ENCODE assay signal across 7 cellular contexts in genomic region chr11:128157423-128158298, GRCh38.
DNase-seq lines count a peak whose midpoint lies in the region; ATAC-seq and TF ChIP-seq lines count a peak whose summit lies in the region.

No MANE protein-coding gene starts in this region.

- H3K4me1 Mint-ChIP-seq in HFFc6 (ENCODE audit: low read depth): peaks cover 7% of the 10 kb centered on the region; the same call in 1 of the 2 replicates
- H3K4me1 Mint-ChIP-seq in activated naive CD8-positive, alpha-beta T cell treated with anti-CD3 and anti-CD28 coated beads, Interleukin-2, amount 10 ng/mL, durations not matched to agents 7 days and 5 days: peaks cover 4% of the 10 kb centered on the region

- peak overlapping the region; percentile 73 for H3K27ac Mint-ChIP-seq in HFFc6
- peak overlapping the region; percentile 76 for H3K27ac Mint-ChIP-seq in activated naive CD8-positive, alpha-beta T cell treated with anti-CD3 and anti-CD28 coated beads, Interleukin-2, amount 10 ng/mL, durations not matched to agents 7 days and 5 days

- DNase-seq in HFFc6 (peak; percentile 73), MM.1S (peak; percentile 81), SK-N-SH (peak; percentile 56), left ventricle myocardium superior (no peak), gastrocnemius medialis (no peak)
- DNase-seq in activated naive CD8-positive, alpha-beta T cell treated with anti-CD3 and anti-CD28 coated beads, Interleukin-2, amount 10 ng/mL, durations not matched to agents 7 days and 5 days: no peak

- peak overlapping the region; percentile 47 for H2AFZ ChIP-seq in MM.1S (ENCODE audit: low read length)
- H2AFZ ChIP-seq in SK-N-SH (ENCODE audit: low read depth): peak overlapping the region; percentile 69; the same call in 1 of the 2 replicates

- H3K4me3 Mint-ChIP-seq in HFFc6: peak overlapping the region; percentile 85
- peak overlapping the region; percentile 74 for H3K4me3 Mint-ChIP-seq in activated naive CD8-positive, alpha-beta T cell treated with anti-CD3 and anti-CD28 coated beads, Interleukin-2, amount 10 ng/mL, durations not matched to agents 7 days and 5 days

- intact Hi-C loops in left ventricle myocardium superior (cut with micrococcal nuclease): loop anchor here (5.0 kb wide), 1 partner anchor 125 kb away; no protein-coding TSS in a partner anchor
- intact Hi-C loops in gastrocnemius medialis (cut with DNase I; ENCODE audit: low total_unique reads): loop anchor here (2.0 to 5.0 kb wide), 2 partner anchors 127 to 675 kb away; no protein-coding TSS in a partner anchor

- H3K4me2 ChIP-seq in MM.1S (ENCODE audit: low read depth, low read length): peak overlapping the region; percentile 64
- peak overlapping the region; percentile 43; the same call in 1 of the 2 replicates for H3K4me2 ChIP-seq in SK-N-SH

- H3K27ac ChIP-seq in MM.1S (ENCODE audit: low read length) (no peak overlapping the region), SK-N-SH (ENCODE audit: low read depth in 2 of 2, low read length in 1 of 2) (peak overlapping the region in 1 of 2 experiments; percentile 55; a peak in 1 of 4 replicates), gastrocnemius medialis (no peak overlapping the region)

- H3K9me2 ChIP-seq in MM.1S (replicated peaks; ENCODE audit: insufficient read depth, low read length) (no peaks in the 10 kb centered on the region), SK-N-SH (no peaks in the 10 kb centered on the region)

- WGBS in SK-N-SH (ENCODE audit: low lambda C conversion rate): 6% methylated on average over 5 of the region's 5 CpGs

- H3K27me3 ChIP-seq in MM.1S (replicated peaks; ENCODE audit: insufficient read depth, low read length) (no peaks in the 10 kb centered on the region), SK-N-SH (ENCODE audit: insufficient read depth) (no peaks in the 10 kb centered on the region), gastrocnemius medialis (no peaks in the 10 kb centered on the region)

- H3K9me3 ChIP-seq in MM.1S (replicated peaks; ENCODE audit: insufficient read depth, low read length): no peaks in the 10 kb centered on the region
- no peaks in the 10 kb centered on the region for H3K9me3 ChIP-seq in SK-N-SH
- H3K9me3 ChIP-seq in gastrocnemius medialis: no peaks in the 10 kb centered on the region

- H3K9me3 Mint-ChIP-seq in HFFc6: no peaks in the 10 kb centered on the region
- H3K9me3 Mint-ChIP-seq in activated naive CD8-positive, alpha-beta T cell treated with anti-CD3 and anti-CD28 coated beads, Interleukin-2, amount 10 ng/mL, durations not matched to agents 7 days and 5 days: no peaks in the 10 kb centered on the region

- H4K20me1 ChIP-seq in MM.1S (ENCODE audit: insufficient read depth, low read length) (no peaks in the 10 kb centered on the region), SK-N-SH (ENCODE audit: insufficient read depth) (no peaks in the 10 kb centered on the region)

- no peak for TF ChIP-seq POLR2A in gastrocnemius medialis (IDR thresholded peaks at IDR 0.05)

- TF ChIP-seq RAD21 in SK-N-SH (IDR thresholded peaks at IDR 0.05; ENCODE audit: low read length): peak; percentile 72

- H3K27me3 Mint-ChIP-seq in HFFc6 (ENCODE audit: insufficient read depth): no peaks in the 10 kb centered on the region
- H3K27me3 Mint-ChIP-seq in activated naive CD8-positive, alpha-beta T cell treated with anti-CD3 and anti-CD28 coated beads, Interleukin-2, amount 10 ng/mL, durations not matched to agents 7 days and 5 days: peaks cover 5% of the 10 kb centered on the region

- H3K9ac ChIP-seq in MM.1S (ENCODE audit: low read length): no peak overlapping the region
- no peak overlapping the region; the same call in 1 of the 2 replicates for H3K9ac ChIP-seq in SK-N-SH

- CTCF ChIA-PET in SK-N-SH (lab: Yijun Ruan, JAX): interaction anchor here (0.6 to 9.3 kb wide), 123 partner anchors 10 to 1429 kb away, joined by 3 to 137 read pairs (median 4); partner anchors contain the start of gene KCNJ5

- TF ChIP-seq CTCF in GM12875 (IDR thresholded peaks at IDR 0.05; ENCODE audit: borderline replicate concordance, insufficient read depth, low read depth, low read length) (peak; percentile 62), HFFc6 (IDR thresholded peaks at IDR 0.05) (peak; percentile 99), MM.1S (IDR thresholded peaks at IDR 0.05; ENCODE audit: low read length) (peak; percentile 92), SK-N-SH (IDR thresholded peaks at IDR 0.05) (peak; percentile 100), gastrocnemius medialis (IDR thresholded peaks at IDR 0.05 in 4 of 5, conservative IDR thresholded peaks at IDR 0.05 in 1 of 5) (peak; percentile 63 to 78 (median 73))

- in situ Hi-C loops in gastrocnemius medialis (cut with MboI; ENCODE audit: low sequenced_read_pairs in 4 of 4): loop anchor here in 1 of 4 donors (25.0 kb wide), 1 partner anchor 805 kb away; no protein-coding TSS in a partner anchor

- H3K79me2 ChIP-seq in MM.1S (ENCODE audit: low read length) (no peaks in the 10 kb centered on the region), SK-N-SH (ENCODE audit: insufficient read depth) (no peaks in the 10 kb centered on the region)

- H3K36me3 ChIP-seq in MM.1S (replicated peaks; ENCODE audit: insufficient read depth, low read length): no peaks in the 10 kb centered on the region
- H3K36me3 ChIP-seq in SK-N-SH (replicated peaks in 1 of 2; ENCODE audit: control insufficient read depth in 1 of 2, insufficient read depth in 2 of 2, low read length in 1 of 2): no peaks in the 10 kb centered on the region
- H3K36me3 ChIP-seq in gastrocnemius medialis: no peaks in the 10 kb centered on the region

- H3K4me3 ChIP-seq in GM12875 (ENCODE audit: low read depth, low read length) (no peak overlapping the region), MM.1S (ENCODE audit: low read length) (peak overlapping the region; percentile 28; the same call in 1 of the 2 replicates), SK-N-SH (ENCODE audit: low read depth in 2 of 2, low read length in 1 of 2) (peak overlapping the region; percentile 28 to 46; a peak in 3 of 4 replicates), gastrocnemius medialis (peak overlapping the region in 1 of 4 donors; percentile 14)

- H3K36me3 Mint-ChIP-seq in HFFc6 (ENCODE audit: low read depth): no peaks in the 10 kb centered on the region
- H3K36me3 Mint-ChIP-seq in activated naive CD8-positive, alpha-beta T cell treated with anti-CD3 and anti-CD28 coated beads, Interleukin-2, amount 10 ng/mL, durations not matched to agents 7 days and 5 days: no peaks in the 10 kb centered on the region

- ATAC-seq in activated naive CD8-positive, alpha-beta T cell treated with anti-CD3 and anti-CD28 coated beads, Interleukin-2, amount 10 ng/mL, durations not matched to agents 7 days and 5 days (ENCODE audit: low read depth): peak; percentile 91
- ATAC-seq in left ventricle myocardium superior (peak; percentile 78), gastrocnemius medialis (peak; percentile 68 to 86)

- no peak for TF ChIP-seq EP300 in SK-N-SH (IDR thresholded peaks at IDR 0.05; ENCODE audit: borderline replicate concordance in 1 of 2, low read depth in 1 of 2, low read length in 1 of 2)

- H3K4me1 ChIP-seq in MM.1S (ENCODE audit: low read length) (no peaks in the 10 kb centered on the region), SK-N-SH (ENCODE audit: control insufficient read depth in 1 of 2, insufficient read depth in 2 of 2, low read depth in 1 of 2, low read length in 1 of 2) (no peaks in the 10 kb centered on the region; a peak in 1 of 4 replicates), gastrocnemius medialis (no peaks in the 10 kb centered on the region)

- POLR2A ChIA-PET in SK-N-SH (lab: Yijun Ruan, JAX): no interaction called here
- POLR2A ChIA-PET in activated naive CD8-positive, alpha-beta T cell treated with anti-CD3 and anti-CD28 coated beads, Interleukin-2, amount 10 ng/mL, durations not matched to agents 7 days and 5 days (lab: Charles Lee): interaction anchor here (0.5 to 1.5 kb wide), 2 partner anchors 473 to 475 kb away, joined by 5 to 6 read pairs; no protein-coding TSS in a partner anchor

- H3F3A ChIP-seq in MM.1S (ENCODE audit: insufficient read depth, low read length) (no peaks in the 10 kb centered on the region), SK-N-SH (replicated peaks; ENCODE audit: insufficient read depth) (no peaks in the 10 kb centered on the region)

TF ChIP-seq in SK-N-SH, 30 proteins besides CTCF, POLR2A, EP300 and RAD21 (continues in another document):
- TF ChIP-seq ELF1 (IDR thresholded peaks at IDR 0.05) (no peak), CHD2 (IDR thresholded peaks at IDR 0.05; ENCODE audit: low read length, partially characterized antibody) (no peak), RXRA (IDR thresholded peaks at IDR 0.05; ENCODE audit: borderline replicate concordance, low read depth) (no peak), TAF1 (IDR thresholded peaks at IDR 0.05; ENCODE audit: borderline replicate concordance, low read depth, low read length) (no peak), TCF12 (IDR thresholded peaks at IDR 0.05) (no peak), USF1 (IDR thresholded peaks at IDR 0.05; ENCODE audit: borderline replicate concordance, low read depth) (no peak), MAX (IDR thresholded peaks at IDR 0.05; ENCODE audit: low read depth) (no peak), POLR2AphosphoS5 (IDR thresholded peaks at IDR 0.05; ENCODE audit: low read depth, low read length) (no peak), MEF2A (IDR thresholded peaks at IDR 0.05; ENCODE audit: borderline replicate concordance, low read depth) (no peak), RCOR1 (IDR thresholded peaks at IDR 0.05; ENCODE audit: low read length) (peak; percentile 55), JUND (IDR thresholded peaks at IDR 0.05) (no peak), TEAD4 (IDR thresholded peaks at IDR 0.05; ENCODE audit: borderline replicate concordance, insufficient read depth) (peak; percentile 47; the same call in 1 of the 2 replicates)
- TF ChIP-seq, protein P1, sequence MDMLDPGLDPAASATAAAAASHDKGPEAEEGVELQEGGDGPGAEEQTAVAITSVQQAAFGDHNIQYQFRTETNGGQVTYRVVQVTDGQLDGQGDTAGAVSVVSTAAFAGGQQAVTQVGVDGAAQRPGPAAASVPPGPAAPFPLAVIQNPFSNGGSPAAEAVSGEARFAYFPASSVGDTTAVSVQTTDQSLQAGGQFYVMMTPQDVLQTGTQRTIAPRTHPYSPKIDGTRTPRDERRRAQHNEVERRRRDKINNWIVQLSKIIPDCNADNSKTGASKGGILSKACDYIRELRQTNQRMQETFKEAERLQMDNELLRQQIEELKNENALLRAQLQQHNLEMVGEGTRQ (IDR thresholded peaks at IDR 0.05; ENCODE audit: borderline replicate concordance, low read depth, low read length): no peak

Comparison
In these comparisons a context has a peak if more than half of its experiments do, and no peak if none do; other contexts are left out.
1. DNase-seq: peak in HFFc6 (single experiment), MM.1S (single experiment) and SK-N-SH (single experiment); none in activated naive CD8-positive, alpha-beta T cell treated with anti-CD3 and anti-CD28 coated beads, Interleukin-2, amount 10 ng/mL, durations not matched to agents 7 days and 5 days (single experiment), left ventricle myocardium superior (single experiment) and gastrocnemius medialis (0 of 2).
2. Peak in every context shown above with its lines, with median percentiles within 50 percentile points of each other: CTCF ChIP-seq and ATAC-seq.